In the genomic region with DNA sequence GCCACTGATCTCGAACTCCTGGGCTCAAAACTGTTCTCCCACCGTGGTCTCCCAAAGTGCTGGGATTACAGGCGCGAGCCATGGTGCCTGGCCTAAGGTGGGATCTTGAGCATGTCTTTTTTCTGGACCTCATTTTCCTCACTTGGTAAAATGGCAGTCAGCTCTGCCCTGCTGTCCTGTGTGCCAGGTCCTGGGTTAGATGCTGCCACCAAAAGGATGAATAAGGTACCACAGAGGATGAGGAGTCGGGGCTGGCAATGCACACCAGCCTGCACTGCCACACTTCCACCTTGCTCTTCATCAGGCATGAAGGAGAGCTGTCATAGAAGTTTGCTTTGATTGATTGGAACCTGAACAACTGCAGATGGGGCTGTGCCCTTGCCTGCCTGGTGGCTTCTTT, we compare ENCODE assay signal across 8 cellular contexts. TPM values are rescaled to one million over a fixed set of nuclear protein-coding genes. Genes with fewer than 3 reads are reported as not detected.
DNase-seq lines count a peak whose midpoint lies in the region; ATAC-seq and TF ChIP-seq lines count a peak whose summit lies in the region.

No MANE protein-coding gene starts in this region.

- H3K27me3 ChIP-seq in cardiac muscle cell (no peaks in the 10 kb centered on the region), Panc1 (ENCODE audit: control insufficient read depth, insufficient read depth, low read length) (no peaks in the 10 kb centered on the region), hepatocyte (no peaks in the 10 kb centered on the region)

- H3K36me3 ChIP-seq in cardiac muscle cell (peaks cover 28% of the 10 kb centered on the region), Panc1 (ENCODE audit: control insufficient read depth, insufficient read depth, low read length) (no peaks in the 10 kb centered on the region), hepatocyte (replicated peaks; ENCODE audit: insufficient read depth, low read depth) (no peaks in the 10 kb centered on the region)

- 95% methylated on average over 5 of the region's 5 CpGs for WGBS in hepatocyte (ENCODE audit: low lambda C conversion rate, missing lambda C conversion rate)

- H3K9me3 ChIP-seq in cardiac muscle cell (ENCODE audit: low read depth) (no peaks in the 10 kb centered on the region), Panc1 (ENCODE audit: control insufficient read depth, insufficient read depth, low read depth, low read length) (no peaks in the 10 kb centered on the region), hepatocyte (ENCODE audit: low read depth) (no peaks in the 10 kb centered on the region)

- CTCF ChIA-PET in Panc1 (lab: Charles Lee): no interaction called here
- CTCF ChIA-PET in HEK293T (lab: Yijun Ruan, JAX): interaction anchor here (1.7 kb wide), 1 partner anchor 97 kb away, joined by 4 read pairs; no protein-coding TSS in a partner anchor

- no peak overlapping the region for H2AFZ ChIP-seq in hepatocyte

- DNase-seq in cardiac muscle cell (ENCODE audit: low read depth in 1 of 2, low spot score in 1 of 2) (no peak), cardiac septum (ENCODE audit: low spot score) (no peak), Panc1 (ENCODE audit: low read depth, low spot score) (no peak), fibroblast of pulmonary artery (ENCODE audit: low read depth) (no peak), HEK293T (ENCODE audit: extremely low spot score) (no peak), hepatocyte (ENCODE audit: low spot score) (no peak)

- ATAC-seq in Panc1 (peak; percentile 82), HG02884 (IDR thresholded peaks at IDR 0.05; ENCODE audit: unreplicated experiment) (no peak)

- H3K79me2 ChIP-seq in hepatocyte: peaks cover 76% of the 10 kb centered on the region

- intact Hi-C loops in cardiac septum (cut with DNase I) (no loop called here), Panc1 (cut with micrococcal nuclease; ENCODE audit: unreplicated experiment) (no loop called here)

- H3K27ac ChIP-seq in cardiac muscle cell: no peak overlapping the region
- H3K27ac ChIP-seq in Panc1 (ENCODE audit: low read length): no peak overlapping the region
- H3K27ac ChIP-seq in temporal lobe (ENCODE audit: low read depth, low read length): peak overlapping the region; percentile 68
- no peak overlapping the region for H3K27ac ChIP-seq in hepatocyte

- no peak overlapping the region for H3K4me2 ChIP-seq in hepatocyte

- H4K20me1 ChIP-seq in hepatocyte (ENCODE audit: insufficient read depth, poor library complexity, severe bottlenecking): peaks cover 6% of the 10 kb centered on the region

- peak; percentile 10 for TF ChIP-seq CTCF in cardiac muscle cell (IDR thresholded peaks at IDR 0.05; ENCODE audit: low read depth, low read length)
- TF ChIP-seq CTCF in Panc1 (IDR thresholded peaks at IDR 0.05): no peak; the same call in 1 of the 2 replicates
- TF ChIP-seq CTCF in fibroblast of pulmonary artery (IDR thresholded peaks at IDR 0.05; ENCODE audit: low read length, missing control alignments): peak; percentile 17
- TF ChIP-seq CTCF in hepatocyte (IDR thresholded peaks at IDR 0.05; ENCODE audit: poor library complexity): no peak

- H3K4me3 ChIP-seq in cardiac muscle cell (no peak overlapping the region), Panc1 (ENCODE audit: low read depth in 2 of 2, low read length in 2 of 2) (no peak overlapping the region), fibroblast of pulmonary artery (replicated peaks; ENCODE audit: low read depth, low read length) (no peak overlapping the region), hepatocyte (no peak overlapping the region)

- no TSS peak for BruUV-seq in Panc1 (replicated peaks; lab: Mats Ljungman, UMichigan)

- no peaks in the 10 kb centered on the region for H3K9me2 ChIP-seq in hepatocyte (replicated peaks; ENCODE audit: insufficient read depth)

- POLR2A ChIA-PET in Panc1 (lab: Charles Lee) (no interaction called here), HEK293T (lab: Yijun Ruan, JAX) (interaction anchor here (1.2 to 1.9 kb wide), 4 partner anchors 33 to 88 kb away, joined by 3 to 9 read pairs (median 4); a partner anchor contains a TSS)

- in situ Hi-C loops in Panc1 (cut with HindIII; ENCODE audit: low pct_unique_long_range_greater_than_20kb, low sequenced_read_pairs): no loop called here

- H3K4me1 ChIP-seq in cardiac muscle cell (ENCODE audit: low read depth): no peaks in the 10 kb centered on the region
- H3K4me1 ChIP-seq in Panc1 (ENCODE audit: control insufficient read depth, insufficient read depth, low read length): no peaks in the 10 kb centered on the region
- H3K4me1 ChIP-seq in hepatocyte (ENCODE audit: insufficient read depth): peaks cover 11% of the 10 kb centered on the region

TF ChIP-seq in HEK293T, 16 proteins besides CTCF, POLR2A, EP300 and RAD21:
- TF ChIP-seq TARDBP (IDR thresholded peaks at IDR 0.05) (no peak), FOXM1 (IDR thresholded peaks at IDR 0.05; ENCODE audit: borderline replicate concordance) (no peak), CTBP1 (IDR thresholded peaks at IDR 0.05; ENCODE audit: borderline replicate concordance) (no peak), FOXA1 (IDR thresholded peaks at IDR 0.05) (no peak), FOXK2 (IDR thresholded peaks at IDR 0.05) (no peak), LEF1 (IDR thresholded peaks at IDR 0.05; ENCODE audit: borderline replicate concordance) (no peak), ARNT (IDR thresholded peaks at IDR 0.05) (no peak), L3MBTL2 (conservative IDR thresholded peaks at IDR 0.05) (no peak), SP1 (IDR thresholded peaks at IDR 0.05) (no peak), NFRKB (IDR thresholded peaks at IDR 0.05) (no peak), SUZ12 (IDR thresholded peaks at IDR 0.05) (no peak), ELF4 (IDR thresholded peaks at IDR 0.05) (no peak), HDGF (IDR thresholded peaks at IDR 0.05; ENCODE audit: borderline replicate concordance) (no peak), ZNF384 (IDR thresholded peaks at IDR 0.05) (no peak), BHLHE40 (IDR thresholded peaks at IDR 0.05; ENCODE audit: borderline replicate concordance) (no peak)
- TF ChIP-seq, protein P1, sequence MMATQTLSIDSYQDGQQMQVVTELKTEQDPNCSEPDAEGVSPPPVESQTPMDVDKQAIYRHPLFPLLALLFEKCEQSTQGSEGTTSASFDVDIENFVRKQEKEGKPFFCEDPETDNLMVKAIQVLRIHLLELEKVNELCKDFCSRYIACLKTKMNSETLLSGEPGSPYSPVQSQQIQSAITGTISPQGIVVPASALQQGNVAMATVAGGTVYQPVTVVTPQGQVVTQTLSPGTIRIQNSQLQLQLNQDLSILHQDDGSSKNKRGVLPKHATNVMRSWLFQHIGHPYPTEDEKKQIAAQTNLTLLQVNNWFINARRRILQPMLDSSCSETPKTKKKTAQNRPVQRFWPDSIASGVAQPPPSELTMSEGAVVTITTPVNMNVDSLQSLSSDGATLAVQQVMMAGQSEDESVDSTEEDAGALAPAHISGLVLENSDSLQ (IDR thresholded peaks at IDR 0.05): no peak
TF ChIP-seq in HEK293T: peak in this region for 0.

RNA-seq across cellular contexts. Expression of a gene that starts 32.3 kb away (rescaled TPM):
- total RNA-seq in cardiac muscle cell (183 and 223 TPM in 2 replicates), cardiac septum (662 TPM), Panc1 (2021; ENCODE audit: unreplicated experiment) (71.5 TPM), temporal lobe (72.5 TPM), hepatocyte (111 and 129 TPM in 2 replicates)
- polyA plus RNA-seq in cardiac muscle cell (247 and 328 TPM in 2 replicates), hepatocyte (167 and 196 TPM in 2 replicates)
- 96.4 TPM for polyA plus RNA-seq in Panc1 (2012; ENCODE audit: insufficient read length)

RNA-seq across cellular contexts. Expression of a gene that starts 32.7 kb away (rescaled TPM):
- 32.2 and 42.2 TPM in 2 replicates for total RNA-seq in cardiac muscle cell
- polyA plus RNA-seq in cardiac muscle cell: 25.9 and 26.9 TPM in 2 replicates
- 22.0 TPM for total RNA-seq in cardiac septum
- total RNA-seq in Panc1 (2021; ENCODE audit: unreplicated experiment): 34.9 TPM
- polyA plus RNA-seq in Panc1 (2012; ENCODE audit: insufficient read length): 30.7 TPM
- total RNA-seq in temporal lobe: 25.6 TPM
- 55.2 and 59.9 TPM in 2 replicates for total RNA-seq in hepatocyte
- 16.8 and 21.9 TPM in 2 replicates for polyA plus RNA-seq in hepatocyte

RNA-seq across cellular contexts. Expression of a gene that starts 43.1 kb away (rescaled TPM):
- total RNA-seq in cardiac muscle cell: 11.4 and 12.5 TPM in 2 replicates
- polyA plus RNA-seq in cardiac muscle cell: 24.7 and 30.9 TPM in 2 replicates
- 18.6 TPM for total RNA-seq in cardiac septum
- total RNA-seq in Panc1 (2021; ENCODE audit: unreplicated experiment): 46.6 TPM
- 52.3 TPM for polyA plus RNA-seq in Panc1 (2012; ENCODE audit: insufficient read length)
- total RNA-seq in temporal lobe: 20.4 TPM
- total RNA-seq in hepatocyte: 14.5 and 17.5 TPM in 2 replicates
- polyA plus RNA-seq in hepatocyte: 37.4 and 41.1 TPM in 2 replicates

RNA-seq across cellular contexts. Expression of a gene that starts 54.6 kb away (rescaled TPM):
- total RNA-seq in cardiac muscle cell (32.0 and 42.4 TPM in 2 replicates), cardiac septum (26.9 TPM), Panc1 (2021; ENCODE audit: unreplicated experiment) (43.6 TPM), temporal lobe (12.5 TPM), hepatocyte (33.2 and 37.8 TPM in 2 replicates)
- polyA plus RNA-seq in cardiac muscle cell (35.5 and 52.9 TPM in 2 replicates), hepatocyte (30.8 and 38.5 TPM in 2 replicates)
- polyA plus RNA-seq in Panc1 (2012; ENCODE audit: insufficient read length): 57.2 TPM

RNA-seq across cellular contexts. Expression of a gene that starts 59.6 kb away (rescaled TPM):
- total RNA-seq in cardiac muscle cell (4.2 and 4.3 TPM in 2 replicates), cardiac septum (115 TPM), Panc1 (2021; ENCODE audit: unreplicated experiment) (1.5 TPM), temporal lobe (11.8 TPM), hepatocyte (1.7 and 2.7 TPM in 2 replicates)
- polyA plus RNA-seq in cardiac muscle cell (5.0 and 5.1 TPM in 2 replicates), hepatocyte (5.0 and 5.4 TPM in 2 replicates)
- polyA plus RNA-seq in Panc1 (2012; ENCODE audit: insufficient read length): 1.6 TPM

Comparison
In these comparisons a context has a peak if more than half of its experiments do, and no peak if none do; other contexts are left out.
1. CTCF ChIP-seq: peak in cardiac muscle cell (single experiment) and fibroblast of pulmonary artery (single experiment); none in Panc1 (single experiment) and hepatocyte (single experiment).